In the genomic region with DNA sequence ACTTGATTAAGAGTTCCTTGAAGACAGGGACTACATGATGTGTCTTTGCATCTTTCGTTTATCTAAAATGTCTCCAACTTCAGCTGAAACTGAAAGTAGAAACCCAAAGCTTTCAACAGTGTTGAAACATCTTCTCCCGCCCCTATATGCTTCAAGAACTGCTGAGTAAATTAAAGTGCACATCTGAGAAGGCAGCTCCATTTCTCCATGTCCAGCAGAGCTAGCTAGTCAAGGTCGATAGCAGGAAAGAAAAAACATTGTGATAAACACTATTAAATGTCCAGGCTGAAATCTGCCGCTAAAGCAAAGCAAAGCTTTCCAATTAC, we compare ENCODE assay signal across 9 cellular contexts.
A peak's percentile ranks its signal among the peaks of the same experiment; 100 is the strongest.
DNase-seq lines count a peak whose midpoint lies in the region; ATAC-seq and TF ChIP-seq lines count a peak whose summit lies in the region.
"Had no signal": no experiment of that assay in that cellular context is flagged by ENCODE, and none has a peak within 500 bp of the region (broad histone marks: within the 10 kb centered on the region; RNA-seq: fewer than 3 reads in every experiment).

No MANE protein-coding gene starts in this region.

- no peak for DNase-seq in activated CD4-positive, alpha-beta T cell treated with anti-CD3 and anti-CD28 coated beads for 36 hours
- no peak for DNase-seq in activated CD4-positive, alpha-beta T cell treated with anti-CD3 and anti-CD28 coated beads, Interleukin-2, amount 50 U/mL, for 1 hour
- DNase-seq in central memory CD8-positive, alpha-beta T cell (ENCODE audit: low spot score in 2 of 2): no peak
- no peak for DNase-seq in sciatic nerve (ENCODE audit: low spot score)
- DNase-seq in foreskin keratinocyte: no peak
- DNase-seq in breast epithelium (ENCODE audit: low spot score in 2 of 2): no peak
- DNase-seq in transverse colon: no peak

- H3K36me3 ChIP-seq in KMS-11 (ENCODE audit: insufficient read depth): no peaks in the 10 kb centered on the region
- no peaks in the 10 kb centered on the region for H3K36me3 ChIP-seq in breast epithelium
- H3K36me3 ChIP-seq in transverse colon: no peaks in the 10 kb centered on the region
- H3K36me3 ChIP-seq: HAP-1 had no signal

- CTCF ChIA-PET in activated CD4-positive, alpha-beta T cell treated with anti-CD3 and anti-CD28 coated beads for 36 hours (lab: Charles Lee): interaction anchor here (0.8 kb wide), 1 partner anchor 21 kb away, joined by 3 read pairs; no protein-coding TSS in a partner anchor

- H3K27ac ChIP-seq in KMS-11 (peak overlapping the region; percentile 90), foreskin keratinocyte (no peak overlapping the region), breast epithelium (peak overlapping the region in 1 of 2 donors; percentile 19), transverse colon (peak overlapping the region in 1 of 4 donors; percentile 19)

- H3K4me2 ChIP-seq in KMS-11: peak overlapping the region; percentile 71

- H4K20me1 ChIP-seq in KMS-11 (ENCODE audit: insufficient read depth): no peaks in the 10 kb centered on the region

- intact Hi-C loops in activated CD4-positive, alpha-beta T cell treated with anti-CD3 and anti-CD28 coated beads for 36 hours (cut with DNase I, micrococcal nuclease): no loop called here
- intact Hi-C loops in sciatic nerve (cut with DNase I) (no loop called here), breast epithelium (cut with DNase I; ENCODE audit: low total_unique reads) (no loop called here), transverse colon (cut with DNase I; ENCODE audit: low total_unique reads) (no loop called here)

- TF ChIP-seq CTCF in KMS-11 (conservative IDR thresholded peaks at IDR 0.05; ENCODE audit: low read depth, low read length) (no peak), foreskin keratinocyte (conservative IDR thresholded peaks at IDR 0.05) (no peak), breast epithelium (IDR thresholded peaks at IDR 0.05) (no peak), transverse colon (IDR thresholded peaks at IDR 0.05) (no peak)

- POLR2A ChIA-PET in activated CD4-positive, alpha-beta T cell treated with anti-CD3 and anti-CD28 coated beads for 36 hours (lab: Charles Lee): no interaction called here

- ATAC-seq in activated CD4-positive, alpha-beta T cell treated with anti-CD3 and anti-CD28 coated beads for 36 hours: peak; percentile 66
- ATAC-seq in central memory CD8-positive, alpha-beta T cell (replicated peaks; ENCODE audit: extremely low read depth, poor library complexity, severe bottlenecking): no peak
- ATAC-seq in sciatic nerve (peak; percentile 46), foreskin keratinocyte (no peak)

- TF ChIP-seq POLR2A in breast epithelium (IDR thresholded peaks at IDR 0.05) (no peak), transverse colon (IDR thresholded peaks at IDR 0.05) (no peak)

- TF ChIP-seq EP300 in transverse colon (IDR thresholded peaks at IDR 0.05; ENCODE audit: low read depth): no peak

- no peaks in the 10 kb centered on the region for H3K79me2 ChIP-seq in KMS-11 (ENCODE audit: insufficient read depth, low read depth)

- no peak overlapping the region for H3K4me3 Mint-ChIP-seq in activated CD4-positive, alpha-beta T cell treated with anti-CD3 and anti-CD28 coated beads for 36 hours
- H3K4me3 Mint-ChIP-seq in central memory CD8-positive, alpha-beta T cell: peak overlapping the region; percentile 62

- no peaks in the 10 kb centered on the region for H3K9me3 Mint-ChIP-seq in activated CD4-positive, alpha-beta T cell treated with anti-CD3 and anti-CD28 coated beads for 36 hours (ENCODE audit: low read depth)
- no peaks in the 10 kb centered on the region for H3K9me3 Mint-ChIP-seq in central memory CD8-positive, alpha-beta T cell

- no peaks in the 10 kb centered on the region for H3K27me3 ChIP-seq in KMS-11 (ENCODE audit: insufficient read depth, low read depth)
- no peaks in the 10 kb centered on the region for H3K27me3 ChIP-seq in foreskin keratinocyte
- peaks cover 0 to 9% of the 10 kb centered on the region in 2 donors for H3K27me3 ChIP-seq in breast epithelium
- no peaks in the 10 kb centered on the region for H3K27me3 ChIP-seq in transverse colon

- no peaks in the 10 kb centered on the region for H3K36me3 Mint-ChIP-seq in activated CD4-positive, alpha-beta T cell treated with anti-CD3 and anti-CD28 coated beads for 36 hours (ENCODE audit: low read depth)
- no peaks in the 10 kb centered on the region for H3K36me3 Mint-ChIP-seq in central memory CD8-positive, alpha-beta T cell (ENCODE audit: insufficient read depth)

- H3K4me1 ChIP-seq in KMS-11 (ENCODE audit: low read depth, poor library complexity, severe bottlenecking) (peaks cover 29% of the 10 kb centered on the region), foreskin keratinocyte (no peaks in the 10 kb centered on the region), breast epithelium (no peaks in the 10 kb centered on the region), transverse colon (no peaks in the 10 kb centered on the region)
- H3K4me1 ChIP-seq: HAP-1 had no signal

- peak overlapping the region; percentile 68 for H2AFZ ChIP-seq in KMS-11 (ENCODE audit: low read depth)

- WGBS in transverse colon (ENCODE audit: low coverage in 1 of 2), 2 donors: 36 to 59% methylated on average over 2 to 4 of the region's 4 CpGs

- in situ Hi-C loops in transverse colon (cut with MboI; ENCODE audit: low pct_ligation_motif_present in 1 of 4, low pct_unique_long_range_greater_than_20kb in 1 of 4, low sequenced_read_pairs in 3 of 4): no loop called here

- peak overlapping the region; percentile 17 for H3K27ac Mint-ChIP-seq in activated CD4-positive, alpha-beta T cell treated with anti-CD3 and anti-CD28 coated beads for 36 hours
- H3K27ac Mint-ChIP-seq in central memory CD8-positive, alpha-beta T cell (ENCODE audit: low read depth): peak overlapping the region; percentile 85

- H3K4me1 Mint-ChIP-seq in activated CD4-positive, alpha-beta T cell treated with anti-CD3 and anti-CD28 coated beads for 36 hours: peaks cover 15% of the 10 kb centered on the region
- peaks cover 13% of the 10 kb centered on the region for H3K4me1 Mint-ChIP-seq in central memory CD8-positive, alpha-beta T cell

- H3K27me3 Mint-ChIP-seq in activated CD4-positive, alpha-beta T cell treated with anti-CD3 and anti-CD28 coated beads for 36 hours: no peaks in the 10 kb centered on the region
- no peaks in the 10 kb centered on the region for H3K27me3 Mint-ChIP-seq in central memory CD8-positive, alpha-beta T cell

- H3K9me3 ChIP-seq in breast epithelium (no peaks in the 10 kb centered on the region), transverse colon (no peaks in the 10 kb centered on the region)
- H3K9me3 ChIP-seq: HAP-1 had no signal

- H3K4me3 ChIP-seq in KMS-11 (IDR thresholded peaks at IDR 0.05; ENCODE audit: insufficient read depth, low read depth, low read length) (no peak overlapping the region), breast epithelium (peak overlapping the region in 1 of 3 donors; percentile 28), transverse colon (no peak overlapping the region)
- H3K4me3 ChIP-seq: HAP-1 had no signal

- H3K9ac ChIP-seq in KMS-11: peak overlapping the region; percentile 37

Comparison
In these comparisons a context has a peak if more than half of its experiments do, and no peak if none do; other contexts are left out.
1. ATAC-seq: peak in activated CD4-positive, alpha-beta T cell treated with anti-CD3 and anti-CD28 coated beads for 36 hours (single experiment) and sciatic nerve (single experiment); none in central memory CD8-positive, alpha-beta T cell (single experiment) and foreskin keratinocyte (single experiment).